In genomic region chr12:57031228-57031670, GRCh38 we compare ENCODE assay signal across 8 cellular contexts. TPM values are rescaled to one million over a fixed set of nuclear protein-coding genes. Genes with fewer than 3 reads are reported as not detected.
DNase-seq lines count a peak whose midpoint lies in the region; ATAC-seq and TF ChIP-seq lines count a peak whose summit lies in the region.
"Had no signal": no experiment of that assay in that cellular context is flagged by ENCODE, and none has a peak within 500 bp of the region (broad histone marks: within the 10 kb centered on the region; RNA-seq: fewer than 3 reads in every experiment).

No MANE protein-coding gene starts in this region.

- WGBS in mesendoderm (ENCODE audit: extremely low coverage, insufficient coverage, low lambda C conversion rate), result no CpG with 5 or more reads among the region's 2 CpGs

- no peaks in the 10 kb centered on the region for H3K79me2 ChIP-seq in mesendoderm (ENCODE audit: control insufficient read depth, insufficient read depth, low read length)

- TF ChIP-seq CTCF in GM13976 (IDR thresholded peaks at IDR 0.05; ENCODE audit: borderline replicate concordance, control extremely low read depth, extremely low read depth, insufficient read depth, missing control alignments) (peak; percentile 13), RWPE2 (IDR thresholded peaks at IDR 0.05; ENCODE audit: poor library complexity, severe bottlenecking) (peak; percentile 37)

- no peak overlapping the region for H3K27ac ChIP-seq in RWPE2 (ENCODE audit: poor library complexity, severe bottlenecking)
- H3K27ac ChIP-seq in mesendoderm (ENCODE audit: low read depth, low read length), result no peak overlapping the region

- H2BK15ac ChIP-seq in mesendoderm (replicated peaks; ENCODE audit: low read depth), result no peak overlapping the region

- H3K4me2 ChIP-seq in mesendoderm (ENCODE audit: low read length), result no peak overlapping the region

- no peak overlapping the region for H4K8ac ChIP-seq in mesendoderm (ENCODE audit: low read depth, low read length)

- H2BK120ac ChIP-seq in mesendoderm (ENCODE audit: low read depth, low read length), result no peak overlapping the region

- no peak overlapping the region for H4K5ac ChIP-seq in mesendoderm (ENCODE audit: low read length)

- no peak overlapping the region for H2BK5ac ChIP-seq in mesendoderm (ENCODE audit: low read length)

- no peak overlapping the region for H3K9ac ChIP-seq in mesendoderm (ENCODE audit: low read length)

- no peak overlapping the region for H3K23ac ChIP-seq in mesendoderm (ENCODE audit: low read length)

- H3K9me3 ChIP-seq in RWPE2 (ENCODE audit: severe bottlenecking), result no peaks in the 10 kb centered on the region

- in situ Hi-C loops in GM13976 (cut with MboI; ENCODE audit: low sequenced_read_pairs, unreplicated experiment), result no loop called here

- H2AK5ac ChIP-seq in mesendoderm (ENCODE audit: low read length), result no peak overlapping the region

- H3K4me1 ChIP-seq in RWPE2 (ENCODE audit: insufficient read depth, poor library complexity, severe bottlenecking) (peaks cover 16% of the 10 kb centered on the region), mesendoderm (ENCODE audit: control insufficient read depth, low read depth, low read length) (peaks cover 2% of the 10 kb centered on the region)

- H3K56ac ChIP-seq in mesendoderm (ENCODE audit: low read length), result no peak overlapping the region

- H3K4me3 ChIP-seq in RWPE2 (ENCODE audit: severe bottlenecking) (no peak overlapping the region), mesendoderm (ENCODE audit: low read length) (no peak overlapping the region)

- H3K36me3 ChIP-seq in RWPE2 (ENCODE audit: low read depth) (no peaks in the 10 kb centered on the region), mesendoderm (ENCODE audit: control insufficient read depth, insufficient read depth, low read length) (no peaks in the 10 kb centered on the region)

- no peak overlapping the region for H3K18ac ChIP-seq in mesendoderm (ENCODE audit: low read length)

- DNase-seq in GM13976 (ENCODE audit: low spot score), result peak; percentile 60
- peak; percentile 71 for DNase-seq in LoVo (ENCODE audit: low spot score)
- no peak for DNase-seq in RWPE2 (ENCODE audit: low spot score)
- peak; percentile 45 for DNase-seq in mesendoderm
- DNase-seq in foreskin melanocyte, result no peak
- DNase-seq in iPS-NIHi11 (ENCODE audit: low spot score), result no peak

- H3K27me3 ChIP-seq in RWPE2 (ENCODE audit: insufficient read depth, poor library complexity, severe bottlenecking) (no peaks in the 10 kb centered on the region), mesendoderm (ENCODE audit: insufficient read depth, low read length, poor library complexity) (no peaks in the 10 kb centered on the region)

- no peaks in the 10 kb centered on the region for H3K79me1 ChIP-seq in mesendoderm (ENCODE audit: low read length)

- H3K4ac ChIP-seq in mesendoderm (ENCODE audit: low read depth, low read length), result no peak overlapping the region

- ATAC-seq in RWPE2 (ENCODE audit: low read depth) (peak; percentile 47), GM19463 (IDR thresholded peaks at IDR 0.05; ENCODE audit: unreplicated experiment) (no peak)

RNA-seq across cellular contexts. Expression of gene TAC3, which starts 14.9 kb away (rescaled TPM):
- 6.5 TPM for polyA plus RNA-seq in mesendoderm (2013, experiment 1 of 2)
- 5.4 TPM for polyA plus RNA-seq in mesendoderm (2013, experiment 2 of 2)
- polyA plus RNA-seq: IgD-negative memory B cell had no signal

RNA-seq across cellular contexts. Expression of gene MYO1A, which starts 18.7 kb away (rescaled TPM):
- polyA plus RNA-seq in mesendoderm (2013, experiment 1 of 2), result 0.07 TPM
- polyA plus RNA-seq in mesendoderm (2013, experiment 2 of 2), result 0.07 TPM
- polyA plus RNA-seq: IgD-negative memory B cell had no signal

RNA-seq across cellular contexts. Expression of gene ZBTB39, which starts 24.9 kb away (rescaled TPM):
- 11.5 TPM for polyA plus RNA-seq in mesendoderm (2013, experiment 1 of 2)
- 11.2 TPM for polyA plus RNA-seq in mesendoderm (2013, experiment 2 of 2)

RNA-seq across cellular contexts. Expression of gene NEMP1, which starts 47.3 kb away (rescaled TPM):
- 14.8 TPM for polyA plus RNA-seq in mesendoderm (2013, experiment 1 of 2)
- polyA plus RNA-seq in mesendoderm (2013, experiment 2 of 2), result 14.9 TPM

RNA-seq across cellular contexts. Expression of gene NAB2, which starts 57.7 kb away (rescaled TPM):
- 10.0 TPM for polyA plus RNA-seq in mesendoderm (2013, experiment 1 of 2)
- 9.5 TPM for polyA plus RNA-seq in mesendoderm (2013, experiment 2 of 2)

Comparison
In these comparisons a context has a peak if more than half of its experiments do, and no peak if none do; other contexts are left out.
1. DNase-seq: peak in GM13976 (single experiment), LoVo (single experiment) and mesendoderm (single experiment); none in RWPE2 (single experiment), foreskin melanocyte (single experiment) and iPS-NIHi11 (single experiment).